13 cellular contexts compared by ENCODE assay signal in genomic region chr10:4427524-4427923, GRCh38.
"Had no signal": no experiment of that assay in that cellular context is flagged by ENCODE, and none has a peak within 500 bp of the region (broad histone marks: within the 10 kb centered on the region; RNA-seq: fewer than 3 reads in every experiment).

No MANE protein-coding gene starts in this region.

- H3K36me3 Mint-ChIP-seq: activated CD8-positive, alpha-beta memory T cell treated with anti-CD3 and anti-CD28 coated beads, Interleukin-2, amount 10 ng/mL, durations not matched to agents 7 days and 5 days; naive thymus-derived CD4-positive, alpha-beta T cell had no signal

- H3K4me3 ChIP-seq: adrenal gland, gastrocnemius medialis, upper lobe of right lung had no signal

- H3K27ac Mint-ChIP-seq: activated CD8-positive, alpha-beta memory T cell treated with anti-CD3 and anti-CD28 coated beads, Interleukin-2, amount 10 ng/mL, durations not matched to agents 7 days and 5 days; naive thymus-derived CD4-positive, alpha-beta T cell; T-helper 17 cell had no signal

- H3K4me1 Mint-ChIP-seq: activated CD8-positive, alpha-beta memory T cell treated with anti-CD3 and anti-CD28 coated beads, Interleukin-2, amount 10 ng/mL, durations not matched to agents 7 days and 5 days had no signal

- H3K36me3 ChIP-seq: adrenal gland, gastrocnemius medialis, upper lobe of right lung, WERI-Rb-1 had no signal

- H3K27ac ChIP-seq: adrenal gland, gastrocnemius medialis, upper lobe of right lung, WERI-Rb-1 had no signal

- H3K9me3 ChIP-seq: adrenal gland, gastrocnemius medialis, upper lobe of right lung had no signal

- H3K27me3 Mint-ChIP-seq: T-helper 17 cell had no signal

- ATAC-seq: activated CD8-positive, alpha-beta memory T cell treated with anti-CD3 and anti-CD28 coated beads, Interleukin-2, amount 10 ng/mL, durations not matched to agents 7 days and 5 days; gastrocnemius medialis; naive thymus-derived CD4-positive, alpha-beta T cell; T-helper 17 cell; upper lobe of right lung had no signal

- H3K27me3 ChIP-seq: adrenal gland, gastrocnemius medialis, upper lobe of right lung had no signal

- DNase-seq: activated CD4-positive, alpha-beta T cell treated with anti-CD3 and anti-CD28 coated beads, Interleukin-2, amount 50 U/mL, for 48 hours; activated CD8-positive, alpha-beta memory T cell treated with anti-CD3 and anti-CD28 coated beads, Interleukin-2, amount 10 ng/mL, durations not matched to agents 7 days and 5 days; activated naive CD4-positive, alpha-beta T cell treated with anti-CD3 and anti-CD28 coated beads, Interleukin-2, amount 50 U/mL, for 16 hours; activated T-cell treated with anti-CD3 and anti-CD28 coated beads, Interleukin-2, amount 50 U/mL, for 1 hour; adrenal gland; gastrocnemius medialis; naive thymus-derived CD4-positive, alpha-beta T cell; stimulated activated CD4-positive, alpha-beta T cell treated with anti-CD3 and anti-CD28 coated beads, Interleukin-4, amount 100 ng/mL, for 4 hours; stimulated activated CD8-positive, alpha-beta memory T cell treated with anti-CD3 and anti-CD28 coated beads, Interleukin-4, amount 100 ng/mL, for 48 hours; stimulated activated naive CD4-positive, alpha-beta T cell treated with Interleukin-2 at 50 U/mL for 16 hours; T-helper 17 cell; upper lobe of right lung; WERI-Rb-1 had no signal

- H3K4me3 Mint-ChIP-seq: activated CD8-positive, alpha-beta memory T cell treated with anti-CD3 and anti-CD28 coated beads, Interleukin-2, amount 10 ng/mL, durations not matched to agents 7 days and 5 days; naive thymus-derived CD4-positive, alpha-beta T cell; T-helper 17 cell had no signal

- H3K4me1 ChIP-seq: adrenal gland, gastrocnemius medialis, upper lobe of right lung had no signal
